In the genomic region with DNA sequence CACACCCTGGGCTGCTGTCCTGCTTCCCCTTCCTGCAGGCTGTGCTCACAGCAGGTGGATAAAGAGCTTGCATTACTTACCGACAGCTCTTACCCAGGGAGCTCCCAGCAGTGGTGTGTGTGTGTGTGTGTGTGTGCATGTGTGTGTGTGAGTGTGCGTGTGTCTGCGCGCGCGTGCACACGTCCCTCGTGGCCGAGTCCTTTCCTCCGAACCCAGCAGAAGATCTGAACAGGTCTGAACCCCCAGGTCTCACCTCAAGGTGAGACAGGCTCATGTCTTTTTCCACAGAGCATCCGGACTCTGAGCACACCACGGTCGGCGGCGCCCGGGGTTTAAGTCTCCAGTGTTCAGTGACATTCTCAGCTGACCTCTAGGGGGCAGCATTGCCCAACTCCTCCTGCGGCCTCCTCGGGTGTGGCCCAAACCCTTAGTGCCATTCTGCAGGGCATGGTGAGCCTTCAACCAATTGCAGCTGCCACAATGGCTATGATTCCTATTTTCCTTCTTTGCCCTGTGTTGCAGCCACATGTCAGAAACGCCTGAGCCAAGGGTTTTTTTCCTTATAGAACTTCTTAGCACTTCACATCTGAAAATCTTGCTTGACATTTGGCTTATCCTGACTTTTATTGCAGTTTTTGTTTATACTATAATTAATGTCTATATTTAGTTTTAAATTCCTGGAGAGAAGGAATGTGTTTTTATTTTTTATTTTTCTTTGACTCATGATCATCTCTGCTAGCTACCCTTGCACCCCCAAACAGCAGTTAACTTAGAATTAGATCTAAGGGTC, we compare ENCODE assay signal across 8 cellular contexts.
DNase-seq lines count a peak whose midpoint lies in the region; ATAC-seq and TF ChIP-seq lines count a peak whose summit lies in the region.

No MANE protein-coding gene starts in this region.

- no peak overlapping the region for H3K4me3 ChIP-seq in tibial nerve

- TF ChIP-seq POLR2A in tibial nerve (IDR thresholded peaks at IDR 0.05), result no peak

- peaks cover 0 to 17% of the 10 kb centered on the region in 2 donors for H3K27me3 ChIP-seq in tibial nerve

- peak; percentile 71 for DNase-seq in ELR (ENCODE audit: low read depth)
- peak; percentile 21 for DNase-seq in KG1 (lab: John Stamatoyannopoulos, UW)
- peak; percentile 70 to 76 for DNase-seq in SHP77 (lab: John Stamatoyannopoulos, UW)
- DNase-seq in activated gamma-delta T cell (lab: John Stamatoyannopoulos, UW), result peak; percentile 15
- DNase-seq in globus pallidus (ENCODE audit: low spot score), result peak; percentile 53
- peak; percentile 88 for DNase-seq in osteocyte (ENCODE audit: extremely low spot score, unreplicated experiment)
- DNase-seq in tibial nerve (ENCODE audit: low spot score in 2 of 2), result peak in 1 of 2 donors; percentile 47

- peak; percentile 84 for TF ChIP-seq CTCF in osteocyte (IDR thresholded peaks at IDR 0.05)
- TF ChIP-seq CTCF in tibial nerve (IDR thresholded peaks at IDR 0.05), result peak; percentile 68 to 77 (median 71)

- H3K27me3 Mint-ChIP-seq in osteocyte (ENCODE audit: unreplicated experiment), result peaks cover 38% of the 10 kb centered on the region

- H3K4me1 Mint-ChIP-seq in osteocyte (ENCODE audit: unreplicated experiment), result peaks cover 8% of the 10 kb centered on the region

- no peak overlapping the region for H3K27ac Mint-ChIP-seq in osteocyte (ENCODE audit: unreplicated experiment)

- TF ChIP-seq EP300 in tibial nerve (IDR thresholded peaks at IDR 0.05), result no peak

- H3K4me1 ChIP-seq in tibial nerve, result peaks cover 0 to 7% (median 0%) of the 10 kb centered on the region in 4 donors

- ATAC-seq in GM21786 (IDR thresholded peaks at IDR 0.05; ENCODE audit: unreplicated experiment), result peak; percentile 94

- WGBS in tibial nerve, 2 donors, result 9% methylated on average over 13 to 18 of the region's 19 CpGs

- no peaks in the 10 kb centered on the region for H3K36me3 ChIP-seq in tibial nerve

- no peaks in the 10 kb centered on the region for H3K36me3 Mint-ChIP-seq in osteocyte (ENCODE audit: unreplicated experiment)

- no peak overlapping the region for H3K27ac ChIP-seq in tibial nerve

- no peaks in the 10 kb centered on the region for H3K9me3 Mint-ChIP-seq in osteocyte (ENCODE audit: unreplicated experiment)

- H3K9me3 ChIP-seq in tibial nerve, result no peaks in the 10 kb centered on the region

- no peak overlapping the region for H3K4me3 Mint-ChIP-seq in osteocyte (ENCODE audit: unreplicated experiment)
